8 cellular contexts compared by ENCODE assay signal in genomic region chr11:16785520-16786128, GRCh38. TPM values are rescaled to one million over a fixed set of nuclear protein-coding genes. Genes with fewer than 3 reads are reported as not detected.
DNase-seq lines count a peak whose midpoint lies in the region; ATAC-seq and TF ChIP-seq lines count a peak whose summit lies in the region.

No MANE protein-coding gene starts in this region.

- no peak overlapping the region for H3K27ac Mint-ChIP-seq in activated naive CD8-positive, alpha-beta T cell treated with anti-CD3 and anti-CD28 coated beads, Interleukin-2, amount 50 U/mL, for 24 hours

- H3K36me3 Mint-ChIP-seq in activated naive CD8-positive, alpha-beta T cell treated with anti-CD3 and anti-CD28 coated beads, Interleukin-2, amount 50 U/mL, for 24 hours (ENCODE audit: low read depth): no peaks in the 10 kb centered on the region

- peak; percentile 94 for TF ChIP-seq CTCF in GM12801 (IDR thresholded peaks at IDR 0.05; ENCODE audit: extremely low read depth, insufficient read length)
- peak; percentile 89 for TF ChIP-seq CTCF in LNCAP (IDR thresholded peaks at IDR 0.05)
- TF ChIP-seq CTCF in left ventricle myocardium inferior (IDR thresholded peaks at IDR 0.05; ENCODE audit: borderline replicate concordance): peak; percentile 96

- H3K4me1 Mint-ChIP-seq in activated naive CD8-positive, alpha-beta T cell treated with anti-CD3 and anti-CD28 coated beads, Interleukin-2, amount 50 U/mL, for 24 hours: peaks cover 3% of the 10 kb centered on the region

- H3K9me3 Mint-ChIP-seq in activated naive CD8-positive, alpha-beta T cell treated with anti-CD3 and anti-CD28 coated beads, Interleukin-2, amount 50 U/mL, for 24 hours: no peaks in the 10 kb centered on the region

- H3K36me3 ChIP-seq in left ventricle myocardium inferior: peaks cover 5% of the 10 kb centered on the region

- no peaks in the 10 kb centered on the region for H3K27me3 Mint-ChIP-seq in activated naive CD8-positive, alpha-beta T cell treated with anti-CD3 and anti-CD28 coated beads, Interleukin-2, amount 50 U/mL, for 24 hours

- ATAC-seq in activated naive CD8-positive, alpha-beta T cell treated with anti-CD3 and anti-CD28 coated beads, Interleukin-2, amount 50 U/mL, for 24 hours: peak; percentile 74

- no peaks in the 10 kb centered on the region for H3K27me3 ChIP-seq in left ventricle myocardium inferior (ENCODE audit: low read depth)

- H3K27ac ChIP-seq in left ventricle myocardium inferior (replicated peaks): peak overlapping the region; percentile 33

- no peaks in the 10 kb centered on the region for H3K9me3 ChIP-seq in left ventricle myocardium inferior (replicated peaks)

- peaks cover 62% of the 10 kb centered on the region for H3K4me1 ChIP-seq in left ventricle myocardium inferior

- DNase-seq in H4 (ENCODE audit: low spot score) (peak; percentile 79), SK-N-DZ (ENCODE audit: low spot score) (peak; percentile 72), left ventricle myocardium inferior (peak; percentile 61), renal cortical epithelial cell (ENCODE audit: low read depth) (peak; percentile 62), amniotic stem cell (lab: John Stamatoyannopoulos, UW) (no peak)
- peak; percentile 65 for DNase-seq in activated naive CD8-positive, alpha-beta T cell treated with anti-CD3 and anti-CD28 coated beads, Interleukin-2, amount 50 U/mL, for 24 hours

- H3K4me3 ChIP-seq in left ventricle myocardium inferior: no peak overlapping the region

- no peak overlapping the region for H3K4me3 Mint-ChIP-seq in activated naive CD8-positive, alpha-beta T cell treated with anti-CD3 and anti-CD28 coated beads, Interleukin-2, amount 50 U/mL, for 24 hours

- intact Hi-C loops in left ventricle myocardium inferior (cut with micrococcal nuclease): loop anchor here (10.0 kb wide), 1 partner anchor 279 kb away; no protein-coding TSS in a partner anchor

RNA-seq across cellular contexts. Expression of gene C11orf58, which starts 47.2 kb away (rescaled TPM):
- 218 and 272 TPM in 2 replicates for total RNA-seq in H4 (2014; rRNA removed; shearing (Covaris generic))
- polyA plus RNA-seq in SK-N-DZ (2014; cell fraction: cytosol; rRNA removed): 145 and 155 TPM in 2 replicates
- polyA plus RNA-seq in SK-N-DZ (2014; cell fraction: nucleus; rRNA removed): 113 and 143 TPM in 2 replicates
- 105 TPM for total RNA-seq in left ventricle myocardium inferior
- 177 and 227 TPM in 2 replicates for total RNA-seq in renal cortical epithelial cell
